ENCODE assay signal across 9 cellular contexts in the genomic region with DNA sequence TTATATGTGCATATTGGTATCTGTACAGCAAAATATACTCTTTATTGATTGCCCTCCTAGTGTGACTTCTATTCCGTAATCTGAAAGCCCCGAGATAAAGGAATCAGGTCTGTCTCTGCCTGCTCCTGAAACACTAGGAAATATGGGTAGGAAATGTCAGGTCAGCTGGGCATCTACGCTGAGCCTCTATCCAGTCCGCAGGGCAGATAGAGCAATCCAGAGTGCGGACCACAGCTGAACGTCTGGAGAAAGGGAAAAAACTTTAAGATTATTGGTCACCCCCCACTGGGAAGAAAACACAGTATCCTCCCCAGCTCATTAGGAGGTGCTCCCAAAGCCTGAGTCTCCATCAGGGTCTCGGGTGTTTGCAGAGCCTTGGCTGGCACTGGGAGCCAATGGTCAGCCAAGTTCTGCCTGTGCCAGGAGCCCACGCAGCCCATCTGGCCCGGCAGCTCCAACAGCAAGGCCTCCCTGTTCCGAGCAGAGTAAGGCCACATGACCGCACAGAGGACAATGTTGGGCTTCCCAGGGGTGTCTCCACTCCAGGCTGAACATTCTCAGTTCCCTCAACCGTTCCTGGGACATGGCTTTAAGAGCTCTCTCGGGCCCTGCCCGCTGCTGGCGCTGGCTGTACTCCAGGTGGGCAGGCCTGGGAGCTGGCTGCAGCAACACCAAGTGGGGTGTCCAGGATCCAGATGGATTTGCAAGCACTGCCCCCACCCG. TPM values are rescaled to one million over a fixed set of nuclear protein-coding genes. Genes with fewer than 3 reads are reported as not detected.
DNase-seq lines count a peak whose midpoint lies in the region; ATAC-seq and TF ChIP-seq lines count a peak whose summit lies in the region.
"Had no signal": no experiment of that assay in that cellular context is flagged by ENCODE, and none has a peak within 500 bp of the region (broad histone marks: within the 10 kb centered on the region; RNA-seq: fewer than 3 reads in every experiment).

No MANE protein-coding gene starts in this region.

- in situ Hi-C loops in mammary epithelial cell (cut with MboI; ENCODE audit: low sequenced_read_pairs in 2 of 2) = loop anchor here in 1 of 2 donors (25.0 kb wide), 1 partner anchor 484 kb away; no protein-coding TSS in a partner anchor

- H3K9me3 ChIP-seq in ES-I3 (ENCODE audit: control insufficient read depth, insufficient read depth, low read length) = no peaks in the 10 kb centered on the region
- H3K9me3 ChIP-seq in mammary epithelial cell (replicated peaks; ENCODE audit: insufficient read depth, low read length) = no peaks in the 10 kb centered on the region
- H3K9me3 ChIP-seq in iPS-18c (ENCODE audit: control insufficient read depth, insufficient read depth, low read length) = no peaks in the 10 kb centered on the region
- H3K9me3 ChIP-seq: SJSA1 had no signal

- no peaks in the 10 kb centered on the region for H3K9me3 Mint-ChIP-seq in CD14-positive monocyte

- H3K4me2 ChIP-seq in mammary epithelial cell (ENCODE audit: insufficient read depth, low read depth, low read length) = peak overlapping the region; percentile 80

- DNase-seq in mammary epithelial cell (no peak), renal cortical epithelial cell (ENCODE audit: low read depth) (peak; percentile 73), CD14-positive monocyte (ENCODE audit: low spot score) (no peak), amniotic stem cell (lab: John Stamatoyannopoulos, UW) (no peak)
- DNase-seq in stimulated activated CD4-positive, alpha-beta T cell treated with anti-CD3 and anti-CD28 coated beads, Interleukin-2, amount 100 ng/mL, for 24 hours = no peak

- intact Hi-C loops in mammary epithelial cell (cut with micrococcal nuclease) = no loop called here
- intact Hi-C loops in CD14-positive monocyte (cut with micrococcal nuclease) = loop anchor here (10.0 kb wide), 2 partner anchors 672 to 1998 kb away; a partner anchor contains a TSS

- H3K27me3 Mint-ChIP-seq in CD14-positive monocyte (ENCODE audit: low read depth in 3 of 3) = peaks cover 0 to 1% (median 0%) of the 10 kb centered on the region in 3 donors

- H3K27me3 ChIP-seq in mammary epithelial cell (ENCODE audit: insufficient read depth, low read length) = no peaks in the 10 kb centered on the region
- H3K27me3 ChIP-seq: SJSA1 had no signal

- H3K4me1 ChIP-seq in ES-I3 (ENCODE audit: insufficient read depth, low read length) = peaks cover 72% of the 10 kb centered on the region
- peaks cover 80% of the 10 kb centered on the region for H3K4me1 ChIP-seq in mammary epithelial cell (ENCODE audit: insufficient read depth, low read length)

- peak overlapping the region; percentile 33 to 50 (median 34) for H3K4me3 ChIP-seq in mammary epithelial cell (replicated peaks in 1 of 3; ENCODE audit: insufficient read depth in 1 of 3, low read depth in 2 of 3, low read length in 3 of 3)
- peak overlapping the region; percentile 49; the same call in 1 of the 2 replicates for H3K4me3 ChIP-seq in iPS-18c (ENCODE audit: insufficient read depth, low read depth, low read length)
- H3K4me3 ChIP-seq: SJSA1 had no signal

- H3K27ac Mint-ChIP-seq in CD14-positive monocyte = no peak overlapping the region

- TF ChIP-seq CTCF in mammary epithelial cell (conservative IDR thresholded peaks at IDR 0.05 in 1 of 2, IDR thresholded peaks at IDR 0.05 in 1 of 2; ENCODE audit: extremely low read depth in 1 of 2, insufficient read depth in 1 of 2, low read depth in 1 of 2, low read length in 2 of 2) (no peak), CD14-positive monocyte (IDR thresholded peaks at IDR 0.05) (no peak)

- H3K4me1 Mint-ChIP-seq in CD14-positive monocyte = peaks cover 93% of the 10 kb centered on the region

- no peak overlapping the region for H2AFZ ChIP-seq in mammary epithelial cell (ENCODE audit: low read depth, low read length)

- peak overlapping the region; percentile 91 for H3K27ac ChIP-seq in mammary epithelial cell (ENCODE audit: insufficient read depth, low read depth, low read length)
- H3K27ac ChIP-seq: SJSA1 had no signal

- ATAC-seq in HG02588 (IDR thresholded peaks at IDR 0.05; ENCODE audit: unreplicated experiment) = no peak

- H4K20me1 ChIP-seq in mammary epithelial cell (ENCODE audit: insufficient read depth, low read length) = no peaks in the 10 kb centered on the region

- H3K36me3 Mint-ChIP-seq in CD14-positive monocyte = peaks cover 20 to 30% of the 10 kb centered on the region in 2 donors

- dilution Hi-C loops in mammary epithelial cell (cut with HindIII; ENCODE audit: low sequenced_read_pairs) = no loop called here

- CTCF ChIA-PET in mammary epithelial cell (lab: Charles Lee; ENCODE audit: low non-redundant PET) = no interaction called here

- peaks cover 100% of the 10 kb centered on the region for H3K79me2 ChIP-seq in mammary epithelial cell (ENCODE audit: insufficient read depth, low read length)

- no TSS peak for BruUV-seq in mammary epithelial cell (replicated peaks; lab: Mats Ljungman, UMichigan)

- WGBS in mammary epithelial cell (ENCODE audit: low coverage, missing lambda C conversion rate) = 13% methylated on average over 11 of the region's 16 CpGs

- H3K9ac ChIP-seq in ES-I3 (ENCODE audit: low read depth, low read length) (peak overlapping the region; percentile 39), mammary epithelial cell (ENCODE audit: insufficient read depth, low read length) (peak overlapping the region; percentile 58)

- H3K36me3 ChIP-seq in ES-I3 (ENCODE audit: insufficient read depth, low read length) = 0 out of 2 replicates have a peak, but pooled peaks cover 4% of the 10 kb centered on the region
- peaks cover 6% of the 10 kb centered on the region for H3K36me3 ChIP-seq in mammary epithelial cell (ENCODE audit: insufficient read depth, low read length)

- H3K4me3 Mint-ChIP-seq in CD14-positive monocyte = peak overlapping the region in 1 of 2 donors; percentile 67

RNA-seq across cellular contexts. Expression of a gene that starts 7.6 kb away (rescaled TPM):
- total RNA-seq in mammary epithelial cell (100 to 1,000 TPM; 111 to 126 TPM), renal cortical epithelial cell (89.4 and 109 TPM in 2 replicates)
- polyA plus RNA-seq in mammary epithelial cell (141 TPM), CD14-positive monocyte (10 to 100 TPM; 40.9 to 41.1 TPM)
- polyA minus RNA-seq in mammary epithelial cell = 123 TPM
